1 cellular context compared by ENCODE assay signal in genomic region chr17:47896672-47897490, GRCh38.
A peak's percentile ranks its signal among the peaks of the same experiment; 100 is the strongest.
TF ChIP-seq lines count a peak whose summit lies in the region.

No MANE protein-coding gene starts in this region.

TF ChIP-seq in HepG2, 621 proteins besides CTCF, POLR2A, EP300 and RAD21 (continued from another document and continues in another):
- TF ChIP-seq AHDC1 (CRISPR knock-in tag; IDR thresholded peaks at IDR 0.05; ENCODE audit: borderline replicate concordance) (peak; percentile 58; the same call in 1 of the 2 replicates), ZNF230 (CRISPR knock-in tag; IDR thresholded peaks at IDR 0.05) (no peak), ZBTB21 (CRISPR knock-in tag; IDR thresholded peaks at IDR 0.05) (no peak), ZNF382 (CRISPR knock-in tag; IDR thresholded peaks at IDR 0.05; ENCODE audit: borderline replicate concordance) (no peak), FOSL2 (CRISPR knock-in tag; IDR thresholded peaks at IDR 0.05) (0 out of 2 replicates have a peak, but pooled peaks have one; percentile 16), IRX3 (CRISPR knock-in tag; IDR thresholded peaks at IDR 0.05; ENCODE audit: borderline replicate concordance, low read depth) (no peak), RARG (CRISPR knock-in tag; IDR thresholded peaks at IDR 0.05; ENCODE audit: low read depth) (no peak), ZNF274 (CRISPR knock-in tag; IDR thresholded peaks at IDR 0.05) (peak; percentile 65; the same call in 1 of the 2 replicates), HNF4A (CRISPR knock-in tag; IDR thresholded peaks at IDR 0.05) (0 out of 2 replicates have a peak, but pooled peaks have one; percentile 5), ZNF160 (CRISPR knock-in tag; IDR thresholded peaks at IDR 0.05) (no peak), MEIS1 (CRISPR knock-in tag; IDR thresholded peaks at IDR 0.05; ENCODE audit: borderline replicate concordance) (peak; percentile 34; the same call in 1 of the 2 replicates), FLYWCH1 (CRISPR knock-in tag; IDR thresholded peaks at IDR 0.05) (no peak), ZBTB1 (CRISPR knock-in tag; IDR thresholded peaks at IDR 0.05; ENCODE audit: borderline replicate concordance) (no peak), ZSCAN9 (CRISPR knock-in tag; IDR thresholded peaks at IDR 0.05; ENCODE audit: borderline replicate concordance) (no peak), MAX (IDR thresholded peaks at IDR 0.05) (no peak), LBX2 (CRISPR knock-in tag; IDR thresholded peaks at IDR 0.05; ENCODE audit: borderline replicate concordance) (no peak), SNAPC4 (CRISPR knock-in tag; IDR thresholded peaks at IDR 0.05) (no peak), ZNF329 (CRISPR knock-in tag; IDR thresholded peaks at IDR 0.05; ENCODE audit: low read depth) (0 out of 2 replicates have a peak, but pooled peaks have one; percentile 40), NCOR1 (IDR thresholded peaks at IDR 0.05; ENCODE audit: borderline replicate concordance, low read length) (no peak), ZNF644 (CRISPR knock-in tag; IDR thresholded peaks at IDR 0.05; ENCODE audit: low read depth) (no peak), TRAFD1 (CRISPR knock-in tag; IDR thresholded peaks at IDR 0.05; ENCODE audit: borderline replicate concordance) (no peak), JDP2 (CRISPR knock-in tag; IDR thresholded peaks at IDR 0.05; ENCODE audit: borderline replicate concordance) (no peak), ZBTB37 (CRISPR knock-in tag; IDR thresholded peaks at IDR 0.05) (no peak), REST (IDR thresholded peaks at IDR 0.05; ENCODE audit: borderline replicate concordance in 1 of 2, low read depth in 1 of 2, low read length in 2 of 2) (no peak), HDAC2 (CRISPR knock-in tag; IDR thresholded peaks at IDR 0.05) (peak; percentile 42), ZBTB3 (CRISPR knock-in tag; IDR thresholded peaks at IDR 0.05; ENCODE audit: borderline replicate concordance, low read depth) (no peak), ZBTB43 (CRISPR knock-in tag; conservative IDR thresholded peaks at IDR 0.05) (0 out of 2 replicates have a peak, but pooled peaks have one; percentile 3), POGZ (CRISPR knock-in tag; IDR thresholded peaks at IDR 0.05) (no peak), AFF4 (CRISPR knock-in tag; IDR thresholded peaks at IDR 0.05) (no peak), ZNF792 (CRISPR knock-in tag; IDR thresholded peaks at IDR 0.05) (no peak)
